1 cellular context compared by ENCODE assay signal in the genomic region with DNA sequence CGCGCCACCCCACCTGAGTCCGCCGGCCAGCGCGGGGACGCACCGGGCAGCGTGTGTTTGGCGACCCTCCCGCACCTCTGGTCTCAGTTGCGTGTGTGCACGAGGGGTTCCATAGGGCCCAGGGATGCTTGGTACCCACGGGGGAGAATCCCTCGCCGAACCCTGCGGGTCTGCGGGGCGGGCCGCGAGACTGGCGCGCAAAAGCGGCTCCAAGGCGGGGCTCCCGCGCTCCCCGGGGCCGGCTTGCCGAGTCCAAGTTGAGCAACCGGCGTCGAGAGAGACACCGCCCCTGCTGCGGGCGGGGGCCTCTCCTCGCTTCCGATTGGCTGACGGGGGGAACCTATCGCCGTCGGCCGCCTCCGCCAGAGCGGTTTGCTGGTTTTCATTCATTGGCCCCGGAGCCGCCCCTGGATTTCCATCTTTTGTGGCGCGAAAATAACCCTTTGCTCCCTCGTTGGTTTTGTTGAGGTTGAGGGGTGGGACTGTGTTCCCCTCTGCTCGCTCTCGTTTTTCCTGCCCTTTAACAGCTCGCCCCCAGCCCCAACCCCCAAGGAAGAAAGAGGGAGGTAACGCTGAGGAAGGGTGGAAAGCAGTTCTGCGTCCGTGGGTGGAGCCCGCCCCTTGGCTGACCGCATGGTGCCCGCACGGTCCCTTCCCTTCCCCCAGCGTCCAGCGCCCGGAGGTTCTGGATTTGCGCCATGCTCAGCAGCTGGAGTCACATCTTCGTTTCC.
TF ChIP-seq lines count a peak whose summit lies in the region.

No MANE protein-coding gene starts in this region.

TF ChIP-seq in HepG2, 621 proteins besides CTCF, POLR2A, EP300 and RAD21 (continued from another document and continues in another):
- TF ChIP-seq ZNF121 (CRISPR knock-in tag; IDR thresholded peaks at IDR 0.05) (0 out of 2 replicates have a peak, but pooled peaks have one; percentile 42), FIP1L1 (IDR thresholded peaks at IDR 0.05; ENCODE audit: borderline replicate concordance, insufficient read depth, low read depth, low read length) (peak; percentile 86; the same call in 1 of the 2 replicates), DNMT1 (CRISPR knock-in tag; IDR thresholded peaks at IDR 0.05) (0 out of 2 replicates have a peak, but pooled peaks have one; percentile 59), TAF15 (IDR thresholded peaks at IDR 0.05; ENCODE audit: low read depth, low read length, poor library complexity, severe bottlenecking) (peak; percentile 69), PTBP1 (IDR thresholded peaks at IDR 0.05; ENCODE audit: low read depth, low read length, poor library complexity, severe bottlenecking) (no peak), E2F1 (CRISPR knock-in tag; IDR thresholded peaks at IDR 0.05) (peak; percentile 98), ZXDC (CRISPR knock-in tag; IDR thresholded peaks at IDR 0.05) (peak; percentile 85), SMYD3 (CRISPR knock-in tag; IDR thresholded peaks at IDR 0.05) (peak; percentile 75), ZBTB38 (CRISPR knock-in tag; IDR thresholded peaks at IDR 0.05) (peak; percentile 59; the same call in 1 of the 2 replicates), ZNF234 (CRISPR knock-in tag; conservative IDR thresholded peaks at IDR 0.05) (no peak; the same call in 1 of the 2 replicates), ZMYM2 (CRISPR knock-in tag; IDR thresholded peaks at IDR 0.05) (no peak), NCOA2 (CRISPR knock-in tag; IDR thresholded peaks at IDR 0.05) (no peak), AKAP8 (CRISPR knock-in tag; IDR thresholded peaks at IDR 0.05) (peak; percentile 93), LRRFIP1 (CRISPR knock-in tag; conservative IDR thresholded peaks at IDR 0.05) (no peak), ISL2 (CRISPR knock-in tag; IDR thresholded peaks at IDR 0.05) (peak; percentile 52), ZC3H4 (CRISPR knock-in tag; IDR thresholded peaks at IDR 0.05; ENCODE audit: borderline replicate concordance) (peak; percentile 40; the same call in 1 of the 2 replicates), HOXA3 (CRISPR knock-in tag; IDR thresholded peaks at IDR 0.05) (peak; percentile 62; the same call in 1 of the 2 replicates), HMGA1 (CRISPR knock-in tag; conservative IDR thresholded peaks at IDR 0.05) (no peak), CHD4 (IDR thresholded peaks at IDR 0.05; ENCODE audit: borderline replicate concordance, low read length) (no peak), ZNF326 (CRISPR knock-in tag; IDR thresholded peaks at IDR 0.05; ENCODE audit: borderline replicate concordance) (no peak), ZNF180 (CRISPR knock-in tag; IDR thresholded peaks at IDR 0.05; ENCODE audit: borderline replicate concordance, low read depth) (peak; percentile 68), ZMYM4 (CRISPR knock-in tag; IDR thresholded peaks at IDR 0.05) (peak; percentile 71; the same call in 1 of the 2 replicates), KDM6A (CRISPR knock-in tag; IDR thresholded peaks at IDR 0.05; ENCODE audit: low read depth) (no peak), FLYWCH1 (CRISPR knock-in tag; IDR thresholded peaks at IDR 0.05) (0 out of 2 replicates have a peak, but pooled peaks have one; percentile 55), ZNF224 (CRISPR knock-in tag; IDR thresholded peaks at IDR 0.05) (no peak; the same call in 1 of the 2 replicates), RAD51 (IDR thresholded peaks at IDR 0.05; ENCODE audit: borderline replicate concordance) (0 out of 2 replicates have a peak, but pooled peaks have one; percentile 19), FOXJ3 (CRISPR knock-in tag; IDR thresholded peaks at IDR 0.05; ENCODE audit: borderline replicate concordance) (no peak; the same call in 1 of the 2 replicates), KDM4B (CRISPR knock-in tag; IDR thresholded peaks at IDR 0.05) (peak; percentile 18; the same call in 1 of the 2 replicates), SMC3 (IDR thresholded peaks at IDR 0.05; ENCODE audit: low read length) (no peak), GATAD2A (CRISPR knock-in tag; IDR thresholded peaks at IDR 0.05) (no peak)
- TF ChIP-seq, protein P1, sequence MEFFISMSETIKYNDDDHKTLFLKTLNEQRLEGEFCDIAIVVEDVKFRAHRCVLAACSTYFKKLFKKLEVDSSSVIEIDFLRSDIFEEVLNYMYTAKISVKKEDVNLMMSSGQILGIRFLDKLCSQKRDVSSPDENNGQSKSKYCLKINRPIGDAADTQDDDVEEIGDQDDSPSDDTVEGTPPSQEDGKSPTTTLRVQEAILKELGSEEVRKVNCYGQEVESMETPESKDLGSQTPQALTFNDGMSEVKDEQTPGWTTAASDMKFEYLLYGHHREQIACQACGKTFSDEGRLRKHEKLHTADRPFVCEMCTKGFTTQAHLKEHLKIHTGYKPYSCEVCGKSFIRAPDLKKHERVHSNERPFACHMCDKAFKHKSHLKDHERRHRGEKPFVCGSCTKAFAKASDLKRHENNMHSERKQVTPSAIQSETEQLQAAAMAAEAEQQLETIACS (CRISPR knock-in tag; IDR thresholded peaks at IDR 0.05), result no peak; the same call in 1 of the 2 replicates
- TF ChIP-seq, protein P2, sequence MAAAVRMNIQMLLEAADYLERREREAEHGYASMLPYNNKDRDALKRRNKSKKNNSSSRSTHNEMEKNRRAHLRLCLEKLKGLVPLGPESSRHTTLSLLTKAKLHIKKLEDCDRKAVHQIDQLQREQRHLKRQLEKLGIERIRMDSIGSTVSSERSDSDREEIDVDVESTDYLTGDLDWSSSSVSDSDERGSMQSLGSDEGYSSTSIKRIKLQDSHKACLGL (CRISPR knock-in tag; IDR thresholded peaks at IDR 0.05), result peak; percentile 31
- TF ChIP-seq, protein P3, sequence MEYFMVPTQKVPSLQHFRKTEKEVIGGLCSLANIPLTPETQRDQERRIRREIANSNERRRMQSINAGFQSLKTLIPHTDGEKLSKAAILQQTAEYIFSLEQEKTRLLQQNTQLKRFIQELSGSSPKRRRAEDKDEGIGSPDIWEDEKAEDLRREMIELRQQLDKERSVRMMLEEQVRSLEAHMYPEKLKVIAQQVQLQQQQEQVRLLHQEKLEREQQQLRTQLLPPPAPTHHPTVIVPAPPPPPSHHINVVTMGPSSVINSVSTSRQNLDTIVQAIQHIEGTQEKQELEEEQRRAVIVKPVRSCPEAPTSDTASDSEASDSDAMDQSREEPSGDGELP (IDR thresholded peaks at IDR 0.05; ENCODE audit: borderline replicate concordance, low read depth), result peak; percentile 83
- TF ChIP-seq, protein P4, sequence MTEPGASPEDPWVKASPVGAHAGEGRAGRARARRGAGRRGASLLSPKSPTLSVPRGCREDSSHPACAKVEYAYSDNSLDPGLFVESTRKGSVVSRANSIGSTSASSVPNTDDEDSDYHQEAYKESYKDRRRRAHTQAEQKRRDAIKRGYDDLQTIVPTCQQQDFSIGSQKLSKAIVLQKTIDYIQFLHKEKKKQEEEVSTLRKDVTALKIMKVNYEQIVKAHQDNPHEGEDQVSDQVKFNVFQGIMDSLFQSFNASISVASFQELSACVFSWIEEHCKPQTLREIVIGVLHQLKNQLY (CRISPR knock-in tag; IDR thresholded peaks at IDR 0.05), result no peak; the same call in 1 of the 2 replicates
- TF ChIP-seq, protein P5, sequence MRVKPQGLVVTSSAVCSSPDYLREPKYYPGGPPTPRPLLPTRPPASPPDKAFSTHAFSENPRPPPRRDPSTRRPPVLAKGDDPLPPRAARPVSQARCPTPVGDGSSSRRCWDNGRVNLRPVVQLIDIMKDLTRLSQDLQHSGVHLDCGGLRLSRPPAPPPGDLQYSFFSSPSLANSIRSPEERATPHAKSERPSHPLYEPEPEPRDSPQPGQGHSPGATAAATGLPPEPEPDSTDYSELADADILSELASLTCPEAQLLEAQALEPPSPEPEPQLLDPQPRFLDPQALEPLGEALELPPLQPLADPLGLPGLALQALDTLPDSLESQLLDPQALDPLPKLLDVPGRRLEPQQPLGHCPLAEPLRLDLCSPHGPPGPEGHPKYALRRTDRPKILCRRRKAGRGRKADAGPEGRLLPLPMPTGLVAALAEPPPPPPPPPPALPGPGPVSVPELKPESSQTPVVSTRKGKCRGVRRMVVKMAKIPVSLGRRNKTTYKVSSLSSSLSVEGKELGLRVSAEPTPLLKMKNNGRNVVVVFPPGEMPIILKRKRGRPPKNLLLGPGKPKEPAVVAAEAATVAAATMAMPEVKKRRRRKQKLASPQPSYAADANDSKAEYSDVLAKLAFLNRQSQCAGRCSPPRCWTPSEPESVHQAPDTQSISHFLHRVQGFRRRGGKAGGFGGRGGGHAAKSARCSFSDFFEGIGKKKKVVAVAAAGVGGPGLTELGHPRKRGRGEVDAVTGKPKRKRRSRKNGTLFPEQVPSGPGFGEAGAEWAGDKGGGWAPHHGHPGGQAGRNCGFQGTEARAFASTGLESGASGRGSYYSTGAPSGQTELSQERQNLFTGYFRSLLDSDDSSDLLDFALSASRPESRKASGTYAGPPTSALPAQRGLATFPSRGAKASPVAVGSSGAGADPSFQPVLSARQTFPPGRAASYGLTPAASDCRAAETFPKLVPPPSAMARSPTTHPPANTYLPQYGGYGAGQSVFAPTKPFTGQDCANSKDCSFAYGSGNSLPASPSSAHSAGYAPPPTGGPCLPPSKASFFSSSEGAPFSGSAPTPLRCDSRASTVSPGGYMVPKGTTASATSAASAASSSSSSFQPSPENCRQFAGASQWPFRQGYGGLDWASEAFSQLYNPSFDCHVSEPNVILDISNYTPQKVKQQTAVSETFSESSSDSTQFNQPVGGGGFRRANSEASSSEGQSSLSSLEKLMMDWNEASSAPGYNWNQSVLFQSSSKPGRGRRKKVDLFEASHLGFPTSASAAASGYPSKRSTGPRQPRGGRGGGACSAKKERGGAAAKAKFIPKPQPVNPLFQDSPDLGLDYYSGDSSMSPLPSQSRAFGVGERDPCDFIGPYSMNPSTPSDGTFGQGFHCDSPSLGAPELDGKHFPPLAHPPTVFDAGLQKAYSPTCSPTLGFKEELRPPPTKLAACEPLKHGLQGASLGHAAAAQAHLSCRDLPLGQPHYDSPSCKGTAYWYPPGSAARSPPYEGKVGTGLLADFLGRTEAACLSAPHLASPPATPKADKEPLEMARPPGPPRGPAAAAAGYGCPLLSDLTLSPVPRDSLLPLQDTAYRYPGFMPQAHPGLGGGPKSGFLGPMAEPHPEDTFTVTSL (CRISPR knock-in tag; IDR thresholded peaks at IDR 0.05; ENCODE audit: borderline replicate concordance), result peak; percentile 60; the same call in 1 of the 2 replicates
- TF ChIP-seq, protein P6, sequence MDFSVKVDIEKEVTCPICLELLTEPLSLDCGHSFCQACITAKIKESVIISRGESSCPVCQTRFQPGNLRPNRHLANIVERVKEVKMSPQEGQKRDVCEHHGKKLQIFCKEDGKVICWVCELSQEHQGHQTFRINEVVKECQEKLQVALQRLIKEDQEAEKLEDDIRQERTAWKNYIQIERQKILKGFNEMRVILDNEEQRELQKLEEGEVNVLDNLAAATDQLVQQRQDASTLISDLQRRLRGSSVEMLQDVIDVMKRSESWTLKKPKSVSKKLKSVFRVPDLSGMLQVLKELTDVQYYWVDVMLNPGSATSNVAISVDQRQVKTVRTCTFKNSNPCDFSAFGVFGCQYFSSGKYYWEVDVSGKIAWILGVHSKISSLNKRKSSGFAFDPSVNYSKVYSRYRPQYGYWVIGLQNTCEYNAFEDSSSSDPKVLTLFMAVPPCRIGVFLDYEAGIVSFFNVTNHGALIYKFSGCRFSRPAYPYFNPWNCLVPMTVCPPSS (IDR thresholded peaks at IDR 0.05), result no peak
- TF ChIP-seq, protein P7, sequence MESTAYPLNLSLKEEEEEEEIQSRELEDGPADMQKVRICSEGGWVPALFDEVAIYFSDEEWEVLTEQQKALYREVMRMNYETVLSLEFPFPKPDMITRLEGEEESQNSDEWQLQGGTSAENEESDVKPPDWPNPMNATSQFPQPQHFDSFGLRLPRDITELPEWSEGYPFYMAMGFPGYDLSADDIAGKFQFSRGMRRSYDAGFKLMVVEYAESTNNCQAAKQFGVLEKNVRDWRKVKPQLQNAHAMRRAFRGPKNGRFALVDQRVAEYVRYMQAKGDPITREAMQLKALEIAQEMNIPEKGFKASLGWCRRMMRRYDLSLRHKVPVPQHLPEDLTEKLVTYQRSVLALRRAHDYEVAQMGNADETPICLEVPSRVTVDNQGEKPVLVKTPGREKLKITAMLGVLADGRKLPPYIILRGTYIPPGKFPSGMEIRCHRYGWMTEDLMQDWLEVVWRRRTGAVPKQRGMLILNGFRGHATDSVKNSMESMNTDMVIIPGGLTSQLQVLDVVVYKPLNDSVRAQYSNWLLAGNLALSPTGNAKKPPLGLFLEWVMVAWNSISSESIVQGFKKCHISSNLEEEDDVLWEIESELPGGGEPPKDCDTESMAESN (CRISPR knock-in tag; conservative IDR thresholded peaks at IDR 0.05), result peak; percentile 79
